In the genomic region with DNA sequence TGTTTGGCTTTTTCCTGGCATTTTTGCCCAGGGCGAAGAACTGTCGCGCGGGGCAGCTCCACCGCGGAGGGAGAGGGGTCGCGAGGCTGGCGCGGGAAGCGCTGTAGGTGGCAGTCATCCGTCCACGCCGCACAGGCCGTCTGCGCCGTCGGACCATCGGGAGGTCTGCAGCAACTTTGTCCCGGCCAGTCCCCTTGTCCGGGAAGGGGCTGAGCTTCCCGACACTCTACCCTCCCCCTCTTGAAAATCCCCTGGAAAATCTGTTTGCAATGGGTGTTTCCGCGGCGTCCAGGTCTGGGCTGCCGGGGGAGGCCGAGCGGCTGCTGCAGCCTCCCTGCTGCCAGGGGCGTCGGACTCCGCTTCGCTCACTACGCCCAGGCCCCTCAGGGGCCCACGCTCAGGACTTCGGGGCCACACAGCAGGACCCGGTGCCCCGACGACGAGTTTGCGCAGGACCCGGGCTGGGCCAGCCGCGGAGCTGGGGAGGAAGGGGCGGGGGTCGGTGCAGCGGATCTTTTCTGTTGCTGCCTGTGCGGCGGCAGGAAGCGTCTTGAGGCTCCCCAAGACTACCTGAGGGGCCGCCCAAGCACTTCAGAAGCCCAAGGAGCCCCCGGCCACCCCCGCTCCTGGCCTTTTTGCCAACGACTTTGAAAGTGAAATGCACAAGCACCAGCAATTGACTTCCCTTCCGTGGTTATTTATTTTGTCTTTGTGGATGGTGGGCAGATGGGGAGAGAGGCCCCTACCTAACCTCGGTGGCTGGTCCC, we compare ENCODE assay signal across 13 cellular contexts.
DNase-seq lines count a peak whose midpoint lies in the region; ATAC-seq and TF ChIP-seq lines count a peak whose summit lies in the region.
"Had no signal": no experiment of that assay in that cellular context is flagged by ENCODE, and none has a peak within 500 bp of the region (broad histone marks: within the 10 kb centered on the region; RNA-seq: fewer than 3 reads in every experiment).

No MANE protein-coding gene starts in this region.

- H3K36me3 Mint-ChIP-seq in central memory CD8-positive, alpha-beta T cell (ENCODE audit: insufficient read depth), result peaks cover 39% of the 10 kb centered on the region

- peaks cover 39% of the 10 kb centered on the region for H3K27me3 Mint-ChIP-seq in central memory CD8-positive, alpha-beta T cell

- peaks cover 6% of the 10 kb centered on the region for H3K79me2 ChIP-seq in parathyroid adenoma

- H3K4me2 ChIP-seq in parathyroid adenoma (ENCODE audit: low read length), result peak overlapping the region; percentile 90

- ATAC-seq in central memory CD8-positive, alpha-beta T cell (replicated peaks; ENCODE audit: extremely low read depth, poor library complexity, severe bottlenecking), result no peak
- ATAC-seq in GM21381 (IDR thresholded peaks at IDR 0.05; ENCODE audit: unreplicated experiment) (no peak), GM21423 (IDR thresholded peaks at IDR 0.05; ENCODE audit: unreplicated experiment) (no peak)

- no peak overlapping the region for H2AFZ ChIP-seq in parathyroid adenoma

- peak overlapping the region; percentile 67 for H3K4me3 ChIP-seq in parathyroid adenoma (ENCODE audit: low read depth, low read length)

- H3K9me3 Mint-ChIP-seq in central memory CD8-positive, alpha-beta T cell, result no peaks in the 10 kb centered on the region

- DNase-seq in NCI-H345 (lab: John Stamatoyannopoulos, UW), result peak; percentile 13
- DNase-seq in NCI-H345 treated with DMSO at 0.1 percent for 48 hours (lab: John Stamatoyannopoulos, UW; ENCODE audit: unreplicated experiment), result no peak
- DNase-seq in NCI-H69 (lab: John Stamatoyannopoulos, UW), result peak; percentile 36
- DNase-seq in central memory CD8-positive, alpha-beta T cell (ENCODE audit: low spot score in 2 of 2), result peak in 1 of 2 donors; percentile 20
- DNase-seq in SW480 (ENCODE audit: low spot score), result no peak
- DNase-seq: activated gamma-delta T cell; effector CD4-positive, alpha-beta T cell; KG1; NCI-H510A had no signal

- H3K9me3 ChIP-seq in parathyroid adenoma (ENCODE audit: control insufficient read depth, low read length), result no peaks in the 10 kb centered on the region
- H3K9me3 ChIP-seq: tibial artery had no signal

- peak overlapping the region; percentile 32 for H3K27ac Mint-ChIP-seq in central memory CD8-positive, alpha-beta T cell (ENCODE audit: low read depth)

- H3K27me3 ChIP-seq in parathyroid adenoma (ENCODE audit: control insufficient read depth, insufficient read depth, low read length), result peaks cover 3% of the 10 kb centered on the region

- H3K4me1 ChIP-seq in parathyroid adenoma, result peaks cover 4% of the 10 kb centered on the region

- no peak overlapping the region for H3K27ac ChIP-seq in parathyroid adenoma
- H3K27ac ChIP-seq: tibial artery had no signal

- H3K4me1 Mint-ChIP-seq in central memory CD8-positive, alpha-beta T cell, result peaks cover 26% of the 10 kb centered on the region

- H3K4me3 Mint-ChIP-seq in central memory CD8-positive, alpha-beta T cell, result peak overlapping the region; percentile 71

- no peaks in the 10 kb centered on the region for H3K36me3 ChIP-seq in parathyroid adenoma (ENCODE audit: control insufficient read depth, insufficient read depth, low read length)
- H3K36me3 ChIP-seq: tibial artery had no signal

- H3K9ac ChIP-seq in parathyroid adenoma, result no peak overlapping the region

- TF ChIP-seq CTCF in parathyroid adenoma (IDR thresholded peaks at IDR 0.05), result no peak

Comparison
In these comparisons a context has a peak if more than half of its experiments do, and no peak if none do; other contexts are left out.
1. DNase-seq: peak in NCI-H345 (single experiment) and NCI-H69 (single experiment); none in NCI-H345 treated with DMSO at 0.1 percent for 48 hours (single experiment) and SW480 (single experiment).